ENCODE assay signal across 8 cellular contexts in genomic region chr10:124701435-124701834, GRCh38. TPM values are rescaled to one million over a fixed set of nuclear protein-coding genes. Genes with fewer than 3 reads are reported as not detected.
DNase-seq lines count a peak whose midpoint lies in the region; ATAC-seq and TF ChIP-seq lines count a peak whose summit lies in the region.

No MANE protein-coding gene starts in this region.

- H3K27ac ChIP-seq in CD4-positive, alpha-beta T cell (ENCODE audit: low read depth, low read length): peak overlapping the region; percentile 69
- H3K27ac ChIP-seq in heart right ventricle (peak overlapping the region; percentile 74 to 98 (median 91)), prostate gland (peak overlapping the region; percentile 69)

- no peak for TF ChIP-seq CTCF in CD4-positive, alpha-beta T cell (IDR thresholded peaks at IDR 0.05)
- TF ChIP-seq CTCF in heart right ventricle (IDR thresholded peaks at IDR 0.05) (peak in 3 of 9 donors; percentile 9 to 30 (median 12)), prostate gland (IDR thresholded peaks at IDR 0.05) (no peak)

- no peak for DNase-seq in CD4-positive, alpha-beta T cell
- DNase-seq in activated naive CD8-positive, alpha-beta T cell treated with anti-CD3 and anti-CD28 coated beads, Interleukin-2, amount 50 U/mL, for 24 hours: no peak
- peak; percentile 92 to 97 for DNase-seq in heart right ventricle
- DNase-seq in prostate gland (ENCODE audit: low spot score): no peak
- no peak for DNase-seq in HuH-7.5 (ENCODE audit: low spot score)
- DNase-seq in NCI-H82 (lab: John Stamatoyannopoulos, UW): no peak

- intact Hi-C loops in CD4-positive, alpha-beta T cell (cut with DNase I, micrococcal nuclease): no loop called here
- intact Hi-C loops in heart right ventricle (cut with DNase I): loop anchor here in 5 of 10 donors (2.0 to 5.0 kb wide), 4 partner anchors 35 to 54 kb away; partner anchors contain the start of gene FAM53B (in 1 of the 5)
- intact Hi-C loops in prostate gland (cut with DNase I): no loop called here

- H3K9me3 ChIP-seq in CD4-positive, alpha-beta T cell (ENCODE audit: control insufficient read depth, low read length): no peaks in the 10 kb centered on the region
- no peaks in the 10 kb centered on the region for H3K9me3 ChIP-seq in heart right ventricle
- no peaks in the 10 kb centered on the region for H3K9me3 ChIP-seq in prostate gland

- H3K4me1 ChIP-seq in heart right ventricle (peaks cover 72 to 100% (median 97%) of the 10 kb centered on the region in 9 donors), prostate gland (replicated peaks) (peaks cover 8% of the 10 kb centered on the region)

- peak overlapping the region; percentile 91 for H3K27ac Mint-ChIP-seq in CD4-positive, alpha-beta T cell
- peak overlapping the region; percentile 87 for H3K27ac Mint-ChIP-seq in activated naive CD8-positive, alpha-beta T cell treated with anti-CD3 and anti-CD28 coated beads, Interleukin-2, amount 50 U/mL, for 24 hours

- peaks cover 60% of the 10 kb centered on the region for H3K36me3 Mint-ChIP-seq in CD4-positive, alpha-beta T cell (ENCODE audit: low read depth)
- peaks cover 19% of the 10 kb centered on the region for H3K36me3 Mint-ChIP-seq in activated naive CD8-positive, alpha-beta T cell treated with anti-CD3 and anti-CD28 coated beads, Interleukin-2, amount 50 U/mL, for 24 hours (ENCODE audit: low read depth)

- WGBS in heart right ventricle, 2 donors: 2 to 6% methylated on average over 6 of the region's 6 CpGs
- WGBS in prostate gland: 40% methylated on average over 6 of the region's 6 CpGs

- H3K9me3 Mint-ChIP-seq in CD4-positive, alpha-beta T cell: no peaks in the 10 kb centered on the region
- H3K9me3 Mint-ChIP-seq in activated naive CD8-positive, alpha-beta T cell treated with anti-CD3 and anti-CD28 coated beads, Interleukin-2, amount 50 U/mL, for 24 hours: no peaks in the 10 kb centered on the region

- no peak for TF ChIP-seq POLR2A in prostate gland (IDR thresholded peaks at IDR 0.05)

- POLR2A ChIA-PET in CD4-positive, alpha-beta T cell (lab: Charles Lee): interaction anchor here (0.6 to 10.2 kb wide), 10 partner anchors 12 to 75 kb away, joined by 3 to 133 read pairs (median 5); no protein-coding TSS in a partner anchor

- H3K27me3 Mint-ChIP-seq in CD4-positive, alpha-beta T cell: no peaks in the 10 kb centered on the region
- H3K27me3 Mint-ChIP-seq in activated naive CD8-positive, alpha-beta T cell treated with anti-CD3 and anti-CD28 coated beads, Interleukin-2, amount 50 U/mL, for 24 hours: no peaks in the 10 kb centered on the region

- H3K36me3 ChIP-seq in heart right ventricle (peaks cover 0 to 34% (median 0%) of the 10 kb centered on the region in 9 donors), prostate gland (no peaks in the 10 kb centered on the region)

- peaks cover 100% of the 10 kb centered on the region for H3K4me1 Mint-ChIP-seq in CD4-positive, alpha-beta T cell (ENCODE audit: low read depth)
- peaks cover 99% of the 10 kb centered on the region for H3K4me1 Mint-ChIP-seq in activated naive CD8-positive, alpha-beta T cell treated with anti-CD3 and anti-CD28 coated beads, Interleukin-2, amount 50 U/mL, for 24 hours

- no peaks in the 10 kb centered on the region for H3K27me3 ChIP-seq in CD4-positive, alpha-beta T cell (ENCODE audit: control insufficient read depth, insufficient read depth, low read length)
- H3K27me3 ChIP-seq in heart right ventricle: no peaks in the 10 kb centered on the region
- no peaks in the 10 kb centered on the region for H3K27me3 ChIP-seq in prostate gland (replicated peaks; ENCODE audit: insufficient read depth)

- no peak for ATAC-seq in CD4-positive, alpha-beta T cell (ENCODE audit: poor library complexity)
- ATAC-seq in activated naive CD8-positive, alpha-beta T cell treated with anti-CD3 and anti-CD28 coated beads, Interleukin-2, amount 50 U/mL, for 24 hours: no peak
- ATAC-seq in heart right ventricle (peak; percentile 86 to 91 (median 88)), HG03439 (IDR thresholded peaks at IDR 0.05; ENCODE audit: unreplicated experiment) (no peak), GM21360 (IDR thresholded peaks at IDR 0.05; ENCODE audit: unreplicated experiment) (no peak)

- H3K4me3 ChIP-seq in heart right ventricle (no peak overlapping the region), prostate gland (no peak overlapping the region)

- CTCF ChIA-PET in CD4-positive, alpha-beta T cell (lab: Charles Lee): interaction anchor here (1.2 to 7.8 kb wide), 7 partner anchors 12 to 75 kb away, joined by 3 to 58 read pairs (median 5); no protein-coding TSS in a partner anchor

- peak overlapping the region; percentile 60 for H3K4me3 Mint-ChIP-seq in CD4-positive, alpha-beta T cell
- peak overlapping the region; percentile 11 for H3K4me3 Mint-ChIP-seq in activated naive CD8-positive, alpha-beta T cell treated with anti-CD3 and anti-CD28 coated beads, Interleukin-2, amount 50 U/mL, for 24 hours

RNA-seq across cellular contexts. Expression of gene FAM53B, which starts 42.7 kb away (rescaled TPM):
- total RNA-seq in CD4-positive, alpha-beta T cell: 10 to 100 TPM; 32.9 to 33.6 TPM
- total RNA-seq in heart right ventricle: 10 to 100 TPM; 19.0 to 42.9 (median 31.3) TPM
- polyA plus RNA-seq in heart right ventricle: 10 to 100 TPM; 11.6 to 25.5 TPM
- total RNA-seq in prostate gland: 100 to 1,000 TPM in 1 of 2 donors, 10 to 100 TPM in 1; 28.9 to 101 TPM

Comparison
In these comparisons a context has a peak if more than half of its experiments do, and no peak if none do; other contexts are left out.
1. ATAC-seq: peak in heart right ventricle (8 of 8); none in CD4-positive, alpha-beta T cell (single experiment), activated naive CD8-positive, alpha-beta T cell treated with anti-CD3 and anti-CD28 coated beads, Interleukin-2, amount 50 U/mL, for 24 hours (single experiment), HG03439 (single experiment) and GM21360 (single experiment).
2. DNase-seq: peak in heart right ventricle (2 of 2); none in CD4-positive, alpha-beta T cell (0 of 10), activated naive CD8-positive, alpha-beta T cell treated with anti-CD3 and anti-CD28 coated beads, Interleukin-2, amount 50 U/mL, for 24 hours (single experiment), prostate gland (single experiment), HuH-7.5 (single experiment) and NCI-H82 (single experiment).
3. Peak in every context shown above with its lines, with median percentiles within 50 percentile points of each other: H3K27ac ChIP-seq.